In the genomic region with DNA sequence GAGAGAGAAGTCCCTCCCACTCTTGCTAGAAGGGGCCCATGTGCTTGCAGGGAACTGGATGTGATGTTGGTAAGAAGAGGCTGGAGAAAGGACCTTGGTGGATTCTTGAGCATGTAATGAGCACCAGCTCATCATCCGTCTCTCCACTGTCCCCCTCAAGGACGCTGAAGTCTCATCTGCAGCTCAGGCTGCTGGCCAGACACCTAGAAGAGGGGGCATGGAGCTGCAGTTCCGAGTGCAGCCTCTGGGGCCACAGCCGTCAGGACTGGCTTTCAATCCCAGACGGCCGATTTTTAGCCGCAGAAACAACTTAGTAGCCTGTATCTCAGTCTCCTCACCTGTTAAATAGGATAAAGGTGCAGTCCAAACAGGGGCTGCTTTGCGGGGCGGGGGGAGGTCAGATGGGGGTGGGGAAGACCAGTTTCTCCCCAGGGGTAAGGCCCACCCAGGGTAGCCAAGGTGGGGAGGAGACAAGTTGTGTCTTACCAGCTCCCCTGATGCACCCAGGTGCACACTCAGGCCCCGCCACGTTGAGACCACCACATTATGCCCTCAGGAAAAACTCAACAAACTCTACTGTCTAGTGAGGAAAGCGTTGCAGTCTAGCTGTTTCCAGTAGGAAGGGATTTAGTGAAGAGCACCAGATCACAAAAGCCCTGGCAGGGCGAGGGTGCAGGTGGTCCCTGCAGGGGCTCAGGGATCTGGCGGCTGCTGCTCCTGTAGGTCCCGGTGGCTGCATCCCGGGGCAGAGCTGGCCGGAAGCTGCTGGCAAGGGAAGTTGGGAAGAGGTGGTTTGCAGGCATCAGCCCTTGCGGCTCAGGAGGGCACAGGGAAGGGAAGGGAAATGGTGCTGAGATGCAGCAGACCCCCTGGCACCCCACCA, we compare ENCODE assay signal across 8 cellular contexts. TPM values are rescaled to one million over a fixed set of nuclear protein-coding genes. Genes with fewer than 3 reads are reported as not detected.
DNase-seq lines count a peak whose midpoint lies in the region; ATAC-seq lines count a peak whose summit lies in the region.

No MANE protein-coding gene starts in this region.

- peaks cover 27% of the 10 kb centered on the region for H3K4me1 Mint-ChIP-seq in T-helper 17 cell
- peaks cover 0 to 3% of the 10 kb centered on the region in 2 donors for H3K4me1 Mint-ChIP-seq in stimulated activated naive B cell treated with anti-CD40 and anti-IgM and Interleukin-4, amounts not matched to agents 10 μg/mL and 1 μg/mL and 100 μg/mL, for 72 hours

- H3K9me3 ChIP-seq in T-helper 17 cell (ENCODE audit: control insufficient read depth, low read length, poor library complexity, severe bottlenecking) = no peaks in the 10 kb centered on the region

- ATAC-seq in HG02798 (IDR thresholded peaks at IDR 0.05; ENCODE audit: poor library complexity, unreplicated experiment) = peak; percentile 41
- ATAC-seq in T-helper 17 cell = peak; percentile 79
- peak; percentile 58 for ATAC-seq in left lobe of liver
- peak; percentile 90 to 93 for ATAC-seq in stimulated activated naive B cell treated with anti-CD40 and anti-IgM and Interleukin-4, amounts not matched to agents 10 μg/mL and 1 μg/mL and 100 μg/mL, for 72 hours (replicated peaks)
- ATAC-seq in HG03139 (IDR thresholded peaks at IDR 0.05; ENCODE audit: unreplicated experiment) = no peak
- no peak for ATAC-seq in GM18861 (IDR thresholded peaks at IDR 0.05; ENCODE audit: unreplicated experiment)

- peak; percentile 14 for DNase-seq in Caki2 (ENCODE audit: low read depth)
- DNase-seq in T-helper 17 cell = peak in 2 of 3 donors; percentile 21 to 38
- peak; percentile 38 to 62 for DNase-seq in T47D (ENCODE audit: low read depth in 1 of 2, low spot score in 1 of 2)
- peak; percentile 60 for DNase-seq in left lobe of liver (ENCODE audit: low spot score)
- DNase-seq in stimulated activated naive B cell treated with anti-CD40 and anti-IgM and Interleukin-4, amounts not matched to agents 10 μg/mL and 1 μg/mL and 100 μg/mL, for 72 hours = peak; percentile 29

- no peaks in the 10 kb centered on the region for H3K27me3 Mint-ChIP-seq in T-helper 17 cell
- peaks cover 11 to 19% of the 10 kb centered on the region in 2 donors for H3K27me3 Mint-ChIP-seq in stimulated activated naive B cell treated with anti-CD40 and anti-IgM and Interleukin-4, amounts not matched to agents 10 μg/mL and 1 μg/mL and 100 μg/mL, for 72 hours

- H3K9me3 Mint-ChIP-seq in stimulated activated naive B cell treated with anti-CD40 and anti-IgM and Interleukin-4, amounts not matched to agents 10 μg/mL and 1 μg/mL and 100 μg/mL, for 72 hours = no peaks in the 10 kb centered on the region

- H3K36me3 Mint-ChIP-seq in T-helper 17 cell (ENCODE audit: low read depth) = peaks cover 2% of the 10 kb centered on the region
- H3K36me3 Mint-ChIP-seq in stimulated activated naive B cell treated with anti-CD40 and anti-IgM and Interleukin-4, amounts not matched to agents 10 μg/mL and 1 μg/mL and 100 μg/mL, for 72 hours = no peaks in the 10 kb centered on the region

- H3K27ac Mint-ChIP-seq in T-helper 17 cell = no peak overlapping the region
- no peak overlapping the region for H3K27ac Mint-ChIP-seq in stimulated activated naive B cell treated with anti-CD40 and anti-IgM and Interleukin-4, amounts not matched to agents 10 μg/mL and 1 μg/mL and 100 μg/mL, for 72 hours

- no peak overlapping the region for H3K4me3 Mint-ChIP-seq in T-helper 17 cell
- no peak overlapping the region for H3K4me3 Mint-ChIP-seq in stimulated activated naive B cell treated with anti-CD40 and anti-IgM and Interleukin-4, amounts not matched to agents 10 μg/mL and 1 μg/mL and 100 μg/mL, for 72 hours

- in situ Hi-C loops in Caki2 (cut with HindIII; ENCODE audit: low pct_unique_long_range_greater_than_20kb, low sequenced_read_pairs) (no loop called here), T47D (cut with HindIII; ENCODE audit: low pct_unique_long_range_greater_than_20kb, low sequenced_read_pairs) (no loop called here)

RNA-seq across cellular contexts. Expression of a gene that starts 29.5 kb away (rescaled TPM):
- 4.6 and 8.4 TPM in 2 replicates for total RNA-seq in Caki2 (2014; rRNA removed; shearing (Covaris generic); ENCODE audit: low replicate concordance)
- total RNA-seq in T-helper 17 cell (10 to 100 TPM; 90.3 to 96.6 TPM), left lobe of liver (23.4 TPM)

RNA-seq across cellular contexts. Expression of a gene that starts 43.6 kb away (rescaled TPM):
- total RNA-seq in Caki2 (2014; rRNA removed; shearing (Covaris generic); ENCODE audit: low replicate concordance) = not detected in 2 replicates
- total RNA-seq in T-helper 17 cell (10 to 100 TPM; 16.9 to 27.3 TPM), left lobe of liver (39.4 TPM)

Comparison
In these comparisons a context has a peak if more than half of its experiments do, and no peak if none do; other contexts are left out.
1. ATAC-seq: peak in HG02798 (single experiment), T-helper 17 cell (single experiment), left lobe of liver (single experiment) and stimulated activated naive B cell treated with anti-CD40 and anti-IgM and Interleukin-4, amounts not matched to agents 10 μg/mL and 1 μg/mL and 100 μg/mL, for 72 hours (2 of 2); none in HG03139 (single experiment) and GM18861 (single experiment).
2. RNA of a gene that starts 43.6 kb away (total RNA-seq): 39.4 TPM in left lobe of liver (single experiment) and 16.9 to 27.3 TPM in T-helper 17 cell; not detected in Caki2; every median in the first group is over 10 times any median in the second.
3. Peak in every context shown above with its lines, with median percentiles within 50 percentile points of each other: DNase-seq.